ENCODE assay signal across 11 cellular contexts in genomic region chr21:32457360-32457840, GRCh38. TPM values are rescaled to one million over a fixed set of nuclear protein-coding genes. Genes with fewer than 3 reads are reported as not detected.
DNase-seq lines count a peak whose midpoint lies in the region; ATAC-seq and TF ChIP-seq lines count a peak whose summit lies in the region.
"Had no signal": no experiment of that assay in that cellular context is flagged by ENCODE, and none has a peak within 500 bp of the region (broad histone marks: within the 10 kb centered on the region; RNA-seq: fewer than 3 reads in every experiment).

No MANE protein-coding gene starts in this region.

- H3K9me3 ChIP-seq in SJSA1 (replicated peaks): no peaks in the 10 kb centered on the region

- DNase-seq in COR-L47 (lab: John Stamatoyannopoulos, UW): peak; percentile 11
- DNase-seq in SJSA1 (ENCODE audit: low read depth in 1 of 2, low spot score in 2 of 2): peak; percentile 43 to 61
- DNase-seq in fibroblast of villous mesenchyme (ENCODE audit: low read depth): peak; percentile 65
- peak; percentile 47 for DNase-seq in renal cortical epithelial cell (ENCODE audit: low read depth)
- DNase-seq in progenitor cell of endocrine pancreas (ENCODE audit: low spot score, unreplicated experiment): no peak
- DNase-seq in OCI-M2 (lab: John Stamatoyannopoulos, UW; ENCODE audit: unreplicated experiment): no peak
- DNase-seq in stimulated activated CD4-positive, alpha-beta T cell treated with anti-CD3 and anti-CD28 coated beads, Interleukin-4, amount 100 ng/mL, for 24 hours: no peak
- DNase-seq: activated CD4-positive, alpha-beta T cell treated with anti-CD3 and anti-CD28 coated beads for 4 hours; NCI-H1694 had no signal

- no peaks in the 10 kb centered on the region for H3K27me3 ChIP-seq in SJSA1 (replicated peaks)

- peaks cover 2% of the 10 kb centered on the region for H3K27me3 Mint-ChIP-seq in progenitor cell of endocrine pancreas
- H3K27me3 Mint-ChIP-seq: type B pancreatic cell had no signal

- H3K4me1 Mint-ChIP-seq in progenitor cell of endocrine pancreas (ENCODE audit: low read depth): no peaks in the 10 kb centered on the region

- H3K27ac ChIP-seq in SJSA1: no peak overlapping the region

- peaks cover 16% of the 10 kb centered on the region for H3K36me3 ChIP-seq in SJSA1

- H3K4me3 Mint-ChIP-seq in progenitor cell of endocrine pancreas (ENCODE audit: low read depth): no peak overlapping the region
- H3K4me3 Mint-ChIP-seq: type B pancreatic cell had no signal

- TF ChIP-seq CTCF in fibroblast of villous mesenchyme (IDR thresholded peaks at IDR 0.05; ENCODE audit: insufficient read depth, low read depth, low read length): peak; percentile 14
- TF ChIP-seq CTCF in progenitor cell of endocrine pancreas (IDR thresholded peaks at IDR 0.05; ENCODE audit: unreplicated experiment): no peak

- H3K4me3 ChIP-seq in SJSA1: no peak overlapping the region
- H3K4me3 ChIP-seq in fibroblast of villous mesenchyme (ENCODE audit: low read depth, low read length): no peak overlapping the region

- peaks cover 22% of the 10 kb centered on the region for H3K4me1 ChIP-seq in SJSA1 (replicated peaks)

- H3K36me3 Mint-ChIP-seq in progenitor cell of endocrine pancreas (ENCODE audit: insufficient read depth): no peaks in the 10 kb centered on the region
- H3K36me3 Mint-ChIP-seq: type B pancreatic cell had no signal

- no peak overlapping the region for H3K27ac Mint-ChIP-seq in progenitor cell of endocrine pancreas
- H3K27ac Mint-ChIP-seq: type B pancreatic cell had no signal

- no peak for ATAC-seq in GM19452 (IDR thresholded peaks at IDR 0.05; ENCODE audit: unreplicated experiment)

- no peaks in the 10 kb centered on the region for H3K9me3 Mint-ChIP-seq in progenitor cell of endocrine pancreas (ENCODE audit: low read depth)
- H3K9me3 Mint-ChIP-seq: type B pancreatic cell had no signal

RNA-seq across cellular contexts. Expression of gene EVA1C, which starts 44.9 kb away (rescaled TPM):
- total RNA-seq in SJSA1 (2014; rRNA removed; shearing (Covaris generic)): 13.4 and 19.6 TPM in 2 replicates
- total RNA-seq in fibroblast of villous mesenchyme (8.4 and 10.8 TPM in 2 replicates), renal cortical epithelial cell (0.69 and 0.70 TPM in 2 replicates), progenitor cell of endocrine pancreas (not detected in 2 replicates)

Comparison
In these comparisons a context has a peak if more than half of its experiments do, and no peak if none do; other contexts are left out.
1. DNase-seq: peak in COR-L47 (single experiment), SJSA1 (2 of 2), fibroblast of villous mesenchyme (single experiment) and renal cortical epithelial cell (single experiment); none in progenitor cell of endocrine pancreas (single experiment), OCI-M2 (single experiment) and stimulated activated CD4-positive, alpha-beta T cell treated with anti-CD3 and anti-CD28 coated beads, Interleukin-4, amount 100 ng/mL, for 24 hours (single experiment).